In genomic region chr12:45088608-45089007, GRCh38 we compare ENCODE assay signal across 27 cellular contexts. TPM values are rescaled to one million over a fixed set of nuclear protein-coding genes. Genes with fewer than 3 reads are reported as not detected.
A peak's percentile ranks its signal among the peaks of the same experiment; 100 is the strongest.
DNase-seq lines count a peak whose midpoint lies in the region; ATAC-seq and TF ChIP-seq lines count a peak whose summit lies in the region.
"Had no signal": no experiment of that assay in that cellular context is flagged by ENCODE, and none has a peak within 500 bp of the region (broad histone marks: within the 10 kb centered on the region; RNA-seq: fewer than 3 reads in every experiment).

No MANE protein-coding gene starts in this region.

- no peak overlapping the region for H3K4me3 ChIP-seq in heart left ventricle
- H3K4me3 ChIP-seq in GM23338: no peak overlapping the region
- no peak overlapping the region for H3K4me3 ChIP-seq in neural progenitor cell
- H3K4me3 ChIP-seq in subcutaneous abdominal adipose tissue (ENCODE audit: low read depth in 1 of 5, low read length in 5 of 5): no peak overlapping the region
- H3K4me3 ChIP-seq: BLaER1, GM12878 had no signal

- peak; percentile 75 for ATAC-seq in Right ventricle myocardium superior (ENCODE audit: poor library complexity)
- no peak for ATAC-seq in heart left ventricle
- no peak for ATAC-seq in GM23338
- ATAC-seq in stimulated activated memory B cell treated with anti-CD40 and anti-IgM and Interleukin-4, amounts not matched to agents 10 μg/mL and 1 μg/mL and 100 μg/mL, for 72 hours: no peak
- ATAC-seq: GM12878 had no signal

- H3K9me3 ChIP-seq in heart left ventricle: peaks cover 0 to 13% (median 2%) of the 10 kb centered on the region in 12 donors
- no peaks in the 10 kb centered on the region for H3K9me3 ChIP-seq in neural progenitor cell (ENCODE audit: low read depth)
- peaks cover 0 to 3% (median 0%) of the 10 kb centered on the region in 5 donors for H3K9me3 ChIP-seq in subcutaneous abdominal adipose tissue (ENCODE audit: control insufficient read depth in 5 of 5, low read length in 5 of 5)
- H3K9me3 ChIP-seq: BE2C, BLaER1 had no signal

- no peak overlapping the region for H2AFZ ChIP-seq in GM23338
- no peak overlapping the region for H2AFZ ChIP-seq in neural progenitor cell (replicated peaks)

- no peak for TF ChIP-seq POLR2A in heart left ventricle (IDR thresholded peaks at IDR 0.05)

- 67 to 88% (median 83%) methylated on average over 1 of the region's 1 CpG for WGBS in heart left ventricle, 4 donors

- no peak for DNase-seq in Right ventricle myocardium superior
- no peak for DNase-seq in heart left ventricle
- no peak for DNase-seq in GM23338 (ENCODE audit: low spot score)
- no peak for DNase-seq in neural progenitor cell (ENCODE audit: low spot score)
- no peak for DNase-seq in stimulated activated CD4-positive, alpha-beta T cell treated with anti-CD3 and anti-CD28 coated beads, Interleukin-12 subunit alpha, Interleukin-12 subunit beta, amount 100 ng/mL, for 4 hours
- DNase-seq: 8988T; ACHN; BE2C; CD4-positive, alpha-beta memory T cell; CD4-positive, CD25-positive, alpha-beta regulatory T cell; CD8-positive, alpha-beta memory T cell; COR-L47; DMS 273 treated with DMSO at 0.1 percent for 48 hours; DMS153; DMS53; DMS79; DND-41; EL; GDM1 had no signal

- H3F3A ChIP-seq in GM23338 (replicated peaks; ENCODE audit: low read depth) (no peaks in the 10 kb centered on the region; the same call in 1 of the 2 replicates), neural progenitor cell (ENCODE audit: low read depth) (peaks cover 20% of the 10 kb centered on the region)

- TF ChIP-seq CTCF in heart left ventricle (IDR thresholded peaks at IDR 0.05) (no peak), GM23338 (conservative IDR thresholded peaks at IDR 0.05; ENCODE audit: low read depth in 2 of 2) (no peak), neural progenitor cell (IDR thresholded peaks at IDR 0.05) (no peak)

- no peaks in the 10 kb centered on the region for H3K9me2 ChIP-seq in GM23338 (ENCODE audit: insufficient read depth)

- H3K9ac ChIP-seq in neural progenitor cell (no peak overlapping the region), subcutaneous abdominal adipose tissue (ENCODE audit: low read length in 5 of 5) (no peak overlapping the region)
- H3K9ac ChIP-seq: BLaER1 had no signal

- no peaks in the 10 kb centered on the region for H3K79me2 ChIP-seq in GM23338 (replicated peaks; ENCODE audit: insufficient read depth)
- no peaks in the 10 kb centered on the region for H3K79me2 ChIP-seq in neural progenitor cell (ENCODE audit: low read depth)

- H3K27me3 ChIP-seq in heart left ventricle (no peaks in the 10 kb centered on the region), GM23338 (ENCODE audit: insufficient read depth) (no peaks in the 10 kb centered on the region), neural progenitor cell (no peaks in the 10 kb centered on the region), subcutaneous abdominal adipose tissue (ENCODE audit: control insufficient read depth in 5 of 5, insufficient read depth in 4 of 5, low read length in 5 of 5) (no peaks in the 10 kb centered on the region)
- H3K27me3 ChIP-seq: BE2C, BLaER1 had no signal

- no peaks in the 10 kb centered on the region for H4K20me1 ChIP-seq in GM23338 (replicated peaks; ENCODE audit: insufficient read depth)
- H4K20me1 ChIP-seq in neural progenitor cell (ENCODE audit: low read depth): no peaks in the 10 kb centered on the region
- H4K20me1 ChIP-seq: BLaER1 had no signal

- H3K4me3 Mint-ChIP-seq in GM23338 (no peak overlapping the region), neural progenitor cell (no peak overlapping the region)
- H3K4me3 Mint-ChIP-seq in stimulated activated memory B cell treated with anti-CD40 and anti-IgM and Interleukin-4, amounts not matched to agents 10 μg/mL and 1 μg/mL and 100 μg/mL, for 72 hours: no peak overlapping the region
- H3K4me3 Mint-ChIP-seq: CD14-positive monocyte; CD4-positive, alpha-beta memory T cell; CD4-positive, CD25-positive, alpha-beta regulatory T cell; CD8-positive, alpha-beta memory T cell had no signal

- H3K4me2 ChIP-seq in GM23338 (no peak overlapping the region), neural progenitor cell (peak overlapping the region; percentile 54)
- H3K4me2 ChIP-seq: BLaER1 had no signal

- H3K9me3 Mint-ChIP-seq in GM23338: peaks cover 27% of the 10 kb centered on the region
- peaks cover 12% of the 10 kb centered on the region for H3K9me3 Mint-ChIP-seq in neural progenitor cell
- peaks cover 4% of the 10 kb centered on the region for H3K9me3 Mint-ChIP-seq in stimulated activated memory B cell treated with anti-CD40 and anti-IgM and Interleukin-4, amounts not matched to agents 10 μg/mL and 1 μg/mL and 100 μg/mL, for 72 hours

- H3K4me1 ChIP-seq in heart left ventricle (no peaks in the 10 kb centered on the region), GM23338 (ENCODE audit: insufficient read depth) (peaks cover 22% of the 10 kb centered on the region), neural progenitor cell (peaks cover 43% of the 10 kb centered on the region), subcutaneous abdominal adipose tissue (ENCODE audit: control insufficient read depth in 5 of 5, insufficient read depth in 5 of 5, low read length in 5 of 5) (peaks cover 0 to 20% (median 10%) of the 10 kb centered on the region in 5 donors)
- H3K4me1 ChIP-seq: BE2C had no signal

- intact Hi-C loops in Right ventricle myocardium superior (cut with DNase I) (no loop called here), heart left ventricle (cut with DNase I) (no loop called here)

- H3K27ac ChIP-seq in heart left ventricle (no peak overlapping the region), GM23338 (ENCODE audit: low read depth) (no peak overlapping the region), neural progenitor cell (peak overlapping the region; percentile 72), subcutaneous abdominal adipose tissue (ENCODE audit: low read depth, low read length) (peak overlapping the region; percentile 31)
- H3K27ac ChIP-seq: BLaER1 had no signal

- H3K27me3 Mint-ChIP-seq in GM23338 (ENCODE audit: insufficient read depth, low read depth, poor library complexity) (peaks cover 2% of the 10 kb centered on the region), neural progenitor cell (ENCODE audit: insufficient read depth, low read depth) (peaks cover 36% of the 10 kb centered on the region)
- peaks cover 23% of the 10 kb centered on the region for H3K27me3 Mint-ChIP-seq in stimulated activated memory B cell treated with anti-CD40 and anti-IgM and Interleukin-4, amounts not matched to agents 10 μg/mL and 1 μg/mL and 100 μg/mL, for 72 hours

- H3K4me1 Mint-ChIP-seq in GM23338: peaks cover 18% of the 10 kb centered on the region; the same call in 2 of the 3 replicates
- peaks cover 30% of the 10 kb centered on the region for H3K4me1 Mint-ChIP-seq in neural progenitor cell
- no peaks in the 10 kb centered on the region for H3K4me1 Mint-ChIP-seq in stimulated activated memory B cell treated with anti-CD40 and anti-IgM and Interleukin-4, amounts not matched to agents 10 μg/mL and 1 μg/mL and 100 μg/mL, for 72 hours
- H3K4me1 Mint-ChIP-seq: CD14-positive monocyte; CD4-positive, alpha-beta memory T cell; CD4-positive, CD25-positive, alpha-beta regulatory T cell; CD8-positive, alpha-beta memory T cell had no signal

- peak overlapping the region; percentile 52; the same call in 1 of the 2 replicates for H3K27ac Mint-ChIP-seq in GM23338
- H3K27ac Mint-ChIP-seq in neural progenitor cell: no peak overlapping the region
- H3K27ac Mint-ChIP-seq in stimulated activated memory B cell treated with anti-CD40 and anti-IgM and Interleukin-4, amounts not matched to agents 10 μg/mL and 1 μg/mL and 100 μg/mL, for 72 hours: no peak overlapping the region
- H3K27ac Mint-ChIP-seq: CD14-positive monocyte; CD4-positive, alpha-beta memory T cell; CD4-positive, CD25-positive, alpha-beta regulatory T cell; CD8-positive, alpha-beta memory T cell had no signal

- H3K36me3 ChIP-seq in heart left ventricle (no peaks in the 10 kb centered on the region), GM23338 (ENCODE audit: insufficient read depth) (no peaks in the 10 kb centered on the region; the same call in 1 of the 2 replicates), neural progenitor cell (no peaks in the 10 kb centered on the region), subcutaneous abdominal adipose tissue (ENCODE audit: control insufficient read depth in 5 of 5, insufficient read depth in 5 of 5, low read length in 5 of 5) (no peaks in the 10 kb centered on the region)
- H3K36me3 ChIP-seq: BE2C, BLaER1 had no signal

- H3K36me3 Mint-ChIP-seq in GM23338 (ENCODE audit: low read depth) (peaks cover 17% of the 10 kb centered on the region), neural progenitor cell (no peaks in the 10 kb centered on the region)
- peaks cover 6% of the 10 kb centered on the region for H3K36me3 Mint-ChIP-seq in stimulated activated memory B cell treated with anti-CD40 and anti-IgM and Interleukin-4, amounts not matched to agents 10 μg/mL and 1 μg/mL and 100 μg/mL, for 72 hours
- H3K36me3 Mint-ChIP-seq: CD14-positive monocyte; CD4-positive, alpha-beta memory T cell; CD4-positive, CD25-positive, alpha-beta regulatory T cell had no signal

TF ChIP-seq in GM23338, 12 proteins besides CTCF, POLR2A, EP300 and RAD21 (continues in another document):
- TF ChIP-seq STAT1 (IDR thresholded peaks at IDR 0.05; ENCODE audit: unreplicated experiment) (no peak), ETS1 (IDR thresholded peaks at IDR 0.05) (no peak), JUNB (IDR thresholded peaks at IDR 0.05; ENCODE audit: unreplicated experiment) (no peak), EZH2phosphoT487 (IDR thresholded peaks at IDR 0.05; ENCODE audit: unreplicated experiment) (no peak), ZNF114 (CRISPR knock-in tag; IDR thresholded peaks at IDR 0.05) (no peak), CREB1 (CRISPR knock-in tag; IDR thresholded peaks at IDR 0.05; ENCODE audit: low read depth) (no peak), POLR2AphosphoS5 (IDR thresholded peaks at IDR 0.05; ENCODE audit: low read depth) (no peak)

RNA-seq across cellular contexts. Expression of gene DBX2, which starts 37.7 kb away (rescaled TPM):
- total RNA-seq in Right ventricle myocardium superior: 0.08 TPM
- total RNA-seq in heart left ventricle: under 1 TPM in 2 of 9 donors, not detected in 7; 0.32 to 0.45 TPM
- not detected for polyA plus RNA-seq in heart left ventricle
- total RNA-seq in GM23338 (2014; rRNA removed; shearing (Covaris generic)): 0.07 TPM in 1 of 2 replicates, not detected in the other
- polyA plus RNA-seq in GM23338 (2016; fragmentation: Nextera tagmentation; extraction: Ambion mirVana): 0.18 and 0.19 TPM in 2 replicates
- total RNA-seq in neural progenitor cell (ENCODE audit: low replicate concordance): 0.06 TPM in 1 of 2 replicates, not detected in the other
- total RNA-seq: CD4-positive, alpha-beta memory T cell; CD4-positive, CD25-positive, alpha-beta regulatory T cell; CD8-positive, alpha-beta memory T cell; Daoy; G401; GM12878 had no signal
- polyA plus RNA-seq: AG04450; CD14-positive monocyte; CD4-positive, alpha-beta memory T cell; CD4-positive, CD25-positive, alpha-beta regulatory T cell; CD8-positive, alpha-beta memory T cell; GM12878 had no signal

Comparison
In these comparisons a context has a peak if more than half of its experiments do, and no peak if none do; other contexts are left out.
1. H3K27ac ChIP-seq: peak in neural progenitor cell (single experiment) and subcutaneous abdominal adipose tissue (single experiment); none in heart left ventricle (0 of 12) and GM23338 (single experiment).